6 cellular contexts compared by ENCODE assay signal in the genomic region with DNA sequence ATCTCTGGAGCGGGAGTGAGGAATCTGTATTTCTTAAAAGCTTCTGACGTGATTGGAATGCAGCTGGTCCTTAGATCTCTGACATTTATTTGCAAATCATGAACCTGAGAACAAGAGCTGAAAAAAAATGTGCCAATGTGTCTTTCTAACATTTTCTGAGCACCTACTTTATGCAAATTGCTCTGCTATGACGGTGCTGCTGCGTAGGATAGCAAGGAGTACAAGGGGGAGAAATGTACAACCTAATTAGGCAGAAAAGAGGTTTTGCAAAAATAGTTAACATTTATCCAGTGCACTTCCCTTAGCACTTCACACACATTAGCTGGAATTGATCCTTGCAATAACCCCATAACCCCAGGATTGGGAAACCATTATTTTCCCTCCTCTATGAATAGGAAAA.
"Had no signal": no experiment of that assay in that cellular context is flagged by ENCODE, and none has a peak within 500 bp of the region (broad histone marks: within the 10 kb centered on the region; RNA-seq: fewer than 3 reads in every experiment).

No MANE protein-coding gene starts in this region.

- ATAC-seq: K562 had no signal

- H3K27ac Mint-ChIP-seq: H9 had no signal

- H3K4me3 Mint-ChIP-seq: H9 had no signal

- H3K9me3 Mint-ChIP-seq: H9 had no signal

- DNase-seq: GOT3, H9, HCEC 1CT, IMR-90, KG1 had no signal
